ENCODE assay signal across 20 cellular contexts in the genomic region with DNA sequence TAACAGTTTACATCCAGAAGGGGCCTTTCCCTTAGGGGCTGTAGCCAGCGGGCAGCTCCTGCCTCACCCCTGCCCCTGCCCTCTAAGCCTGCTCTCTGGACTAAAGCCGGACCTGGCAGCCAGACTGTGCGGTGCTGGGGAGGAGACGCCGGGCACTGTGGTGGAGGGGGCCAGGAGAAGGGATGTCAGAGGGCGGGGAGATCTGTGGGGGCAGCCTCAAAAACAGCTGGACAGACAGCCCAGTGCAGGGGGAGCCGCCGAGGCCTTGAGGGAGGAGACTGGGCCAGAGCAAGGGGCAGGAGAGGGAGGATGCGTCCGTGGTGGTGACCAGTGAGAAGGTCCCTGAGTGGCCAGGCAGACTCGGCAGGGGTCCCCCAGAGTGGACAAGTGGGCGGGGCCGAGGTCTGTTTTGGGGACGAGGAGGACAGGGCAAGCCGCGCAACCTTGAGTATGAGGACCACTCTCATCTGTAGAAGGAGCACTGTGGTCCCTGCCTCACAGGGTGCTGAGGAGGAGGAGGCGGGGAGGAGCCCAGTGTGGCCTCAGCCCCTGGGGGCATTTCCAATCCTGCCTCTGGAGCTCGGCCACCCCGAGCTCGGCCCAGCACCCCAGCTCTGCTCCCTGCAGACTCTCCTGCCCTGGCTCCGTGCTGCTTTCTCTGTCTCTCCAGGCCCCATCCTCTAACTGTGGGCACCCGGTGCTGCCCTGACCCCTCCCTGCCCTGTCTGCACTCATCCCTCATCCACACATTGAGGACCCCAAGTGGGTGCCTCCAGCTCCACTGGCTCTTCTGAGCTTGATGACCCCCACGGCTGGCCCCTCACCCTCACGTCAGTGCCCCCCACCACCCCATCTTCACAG. TPM values are rescaled to one million over a fixed set of nuclear protein-coding genes. Genes with fewer than 3 reads are reported as not detected.
A peak's percentile ranks its signal among the peaks of the same experiment; 100 is the strongest.
DNase-seq lines count a peak whose midpoint lies in the region; ATAC-seq and TF ChIP-seq lines count a peak whose summit lies in the region.
"Had no signal": no experiment of that assay in that cellular context is flagged by ENCODE, and none has a peak within 500 bp of the region (broad histone marks: within the 10 kb centered on the region; RNA-seq: fewer than 3 reads in every experiment).

No MANE protein-coding gene starts in this region.

- ATAC-seq in activated CD8-positive, alpha-beta memory T cell treated with anti-CD3 and anti-CD28 coated beads, Interleukin-2, amount 10 ng/mL, durations not matched to agents 7 days and 5 days = no peak
- ATAC-seq in left lobe of liver = no peak
- ATAC-seq in sciatic nerve = no peak
- ATAC-seq in GM19455 (IDR thresholded peaks at IDR 0.05; ENCODE audit: unreplicated experiment) = no peak
- no peak for ATAC-seq in GM18519 (IDR thresholded peaks at IDR 0.05; ENCODE audit: low FRiP score, unreplicated experiment)
- ATAC-seq: PC-3 had no signal

- H3K4me3 Mint-ChIP-seq in activated CD8-positive, alpha-beta memory T cell treated with anti-CD3 and anti-CD28 coated beads, Interleukin-2, amount 10 ng/mL, durations not matched to agents 7 days and 5 days = no peak overlapping the region

- no peaks in the 10 kb centered on the region for H3K27me3 Mint-ChIP-seq in activated CD8-positive, alpha-beta memory T cell treated with anti-CD3 and anti-CD28 coated beads, Interleukin-2, amount 10 ng/mL, durations not matched to agents 7 days and 5 days

- CTCF ChIA-PET in activated CD8-positive, alpha-beta memory T cell treated with anti-CD3 and anti-CD28 coated beads, Interleukin-2, amount 10 ng/mL, durations not matched to agents 7 days and 5 days (lab: Charles Lee) = no interaction called here

- H3K4me3 ChIP-seq in WERI-Rb-1 (ENCODE audit: low read depth, low read length) = no peak overlapping the region

- no peaks in the 10 kb centered on the region for H3K36me3 ChIP-seq in WERI-Rb-1

- H3K27ac ChIP-seq in WERI-Rb-1 = no peak overlapping the region
- H3K27ac ChIP-seq: HL-60 had no signal

- H3K9me3 ChIP-seq in WERI-Rb-1 (ENCODE audit: severe bottlenecking) = peaks cover 6% of the 10 kb centered on the region

- intact Hi-C loops in sciatic nerve (cut with DNase I) = no loop called here

- DNase-seq in activated CD8-positive, alpha-beta memory T cell treated with anti-CD3 and anti-CD28 coated beads, Interleukin-2, amount 50 U/mL, for 48 hours = peak; percentile 35
- DNase-seq in activated CD8-positive, alpha-beta memory T cell treated with anti-CD3 and anti-CD28 coated beads, Interleukin-2, amount 10 ng/mL, durations not matched to agents 7 days and 5 days = no peak
- DNase-seq in WERI-Rb-1 (peak; percentile 13), left lobe of liver (ENCODE audit: low spot score) (peak; percentile 37), sciatic nerve (ENCODE audit: low spot score) (peak; percentile 25), DMS79 (lab: John Stamatoyannopoulos, UW) (no peak)
- DNase-seq: 8988T, C1 segment of cervical spinal cord, DMS153, KG1, NCI-H1092, NCI-H1694, NCI-H2107, NCI-H69, PC-3, SHP77 treated with DMSO at 0.1 percent for 48 hours had no signal

- peaks cover 2% of the 10 kb centered on the region for H3K36me3 Mint-ChIP-seq in activated CD8-positive, alpha-beta memory T cell treated with anti-CD3 and anti-CD28 coated beads, Interleukin-2, amount 10 ng/mL, durations not matched to agents 7 days and 5 days

- H3K27me3 ChIP-seq in WERI-Rb-1 (ENCODE audit: insufficient read depth, low read depth, severe bottlenecking) = no peaks in the 10 kb centered on the region

- H3K9me3 Mint-ChIP-seq in activated CD8-positive, alpha-beta memory T cell treated with anti-CD3 and anti-CD28 coated beads, Interleukin-2, amount 10 ng/mL, durations not matched to agents 7 days and 5 days (ENCODE audit: low read depth) = peaks cover 12% of the 10 kb centered on the region

- H3K4me1 Mint-ChIP-seq in activated CD8-positive, alpha-beta memory T cell treated with anti-CD3 and anti-CD28 coated beads, Interleukin-2, amount 10 ng/mL, durations not matched to agents 7 days and 5 days = no peaks in the 10 kb centered on the region

- no peak overlapping the region for H3K27ac Mint-ChIP-seq in activated CD8-positive, alpha-beta memory T cell treated with anti-CD3 and anti-CD28 coated beads, Interleukin-2, amount 10 ng/mL, durations not matched to agents 7 days and 5 days

- no peak for TF ChIP-seq CTCF in WERI-Rb-1 (IDR thresholded peaks at IDR 0.05; ENCODE audit: low read depth, low read length)

RNA-seq across cellular contexts. Expression of a gene that starts 59.2 kb away (rescaled TPM):
- not detected for total RNA-seq in activated CD8-positive, alpha-beta memory T cell treated with anti-CD3 and anti-CD28 coated beads, Interleukin-2, amount 10 ng/mL, durations not matched to agents 7 days and 5 days
- total RNA-seq in left lobe of liver (not detected), sciatic nerve (not detected)
- total RNA-seq: M059J, PC-3 had no signal

Comparison
In these comparisons a context has a peak if more than half of its experiments do, and no peak if none do; other contexts are left out.
1. DNase-seq: peak in activated CD8-positive, alpha-beta memory T cell treated with anti-CD3 and anti-CD28 coated beads, Interleukin-2, amount 50 U/mL, for 48 hours (single experiment), WERI-Rb-1 (single experiment), left lobe of liver (single experiment) and sciatic nerve (single experiment); none in activated CD8-positive, alpha-beta memory T cell treated with anti-CD3 and anti-CD28 coated beads, Interleukin-2, amount 10 ng/mL, durations not matched to agents 7 days and 5 days (single experiment) and DMS79 (single experiment).